Comparison of ENCODE assay signal across 14 cellular contexts in the genomic region with DNA sequence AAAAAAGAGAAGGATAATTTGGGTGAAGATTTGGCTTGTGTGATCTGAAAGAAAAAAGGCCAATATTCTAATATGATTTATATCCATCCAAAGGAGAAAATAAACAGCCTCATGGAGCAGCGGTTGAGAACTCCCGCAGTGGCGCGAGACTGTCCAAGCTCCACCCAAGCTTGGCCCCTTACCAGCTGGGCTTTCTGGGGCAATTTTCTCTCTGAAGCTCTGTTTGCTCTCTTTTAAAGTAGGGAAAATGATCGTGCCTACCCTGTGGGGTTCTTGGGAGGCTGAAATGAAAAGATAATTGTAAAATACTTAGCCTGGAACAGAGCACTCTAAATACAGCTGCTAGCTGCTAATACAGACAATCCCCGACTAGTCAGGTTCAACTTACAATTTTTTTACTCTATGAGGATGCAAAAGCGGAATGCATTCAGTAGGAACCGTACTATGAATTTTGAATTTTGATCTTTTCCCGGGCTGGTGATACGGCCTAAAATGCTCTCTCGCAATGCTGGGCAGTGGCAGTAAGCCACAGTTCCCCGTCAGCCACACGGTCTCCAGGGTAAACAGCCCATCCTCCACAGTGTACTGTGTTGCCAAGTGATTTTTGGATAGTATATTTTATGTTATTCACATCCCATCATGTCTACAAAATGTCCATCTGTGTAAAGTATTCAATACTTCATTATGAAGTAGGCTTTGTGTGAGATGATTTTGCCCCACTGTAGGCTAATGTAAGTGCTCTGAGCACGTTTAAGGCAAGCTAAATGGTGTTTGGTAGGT.
A peak's percentile ranks its signal among the peaks of the same experiment; 100 is the strongest.
DNase-seq lines count a peak whose midpoint lies in the region; TF ChIP-seq lines count a peak whose summit lies in the region.
"Had no signal": no experiment of that assay in that cellular context is flagged by ENCODE, and none has a peak within 500 bp of the region (broad histone marks: within the 10 kb centered on the region; RNA-seq: fewer than 3 reads in every experiment).

No MANE protein-coding gene starts in this region.

- H3K4me3 Mint-ChIP-seq in osteocyte (ENCODE audit: unreplicated experiment): no peak overlapping the region
- H3K4me3 Mint-ChIP-seq: CD4-positive, alpha-beta T cell; H9 had no signal

- H3K4me1 Mint-ChIP-seq in osteocyte (ENCODE audit: unreplicated experiment): no peaks in the 10 kb centered on the region

- peaks cover 15% of the 10 kb centered on the region for H3K27me3 Mint-ChIP-seq in osteocyte (ENCODE audit: unreplicated experiment)
- H3K27me3 Mint-ChIP-seq: CD4-positive, alpha-beta T cell had no signal

- TF ChIP-seq CTCF in osteocyte (IDR thresholded peaks at IDR 0.05): no peak

- no peaks in the 10 kb centered on the region for H3K9me3 Mint-ChIP-seq in osteocyte (ENCODE audit: unreplicated experiment)
- H3K9me3 Mint-ChIP-seq: CD4-positive, alpha-beta T cell; H9 had no signal

- no peaks in the 10 kb centered on the region for H3K36me3 Mint-ChIP-seq in osteocyte (ENCODE audit: unreplicated experiment)

- no peak overlapping the region for H3K27ac Mint-ChIP-seq in osteocyte (ENCODE audit: unreplicated experiment)
- H3K27ac Mint-ChIP-seq: CD4-positive, alpha-beta T cell had no signal

- DNase-seq in DMS53 (lab: John Stamatoyannopoulos, UW): peak; percentile 35
- DNase-seq in DMS53 treated with DMSO at 0.1 percent for 48 hours (lab: John Stamatoyannopoulos, UW; ENCODE audit: unreplicated experiment): no peak
- DNase-seq in NCI-H345 (lab: John Stamatoyannopoulos, UW): peak; percentile 96
- peak; percentile 70 for DNase-seq in globus pallidus (ENCODE audit: low spot score)
- no peak for DNase-seq in SKM-1 treated with dmso at 0.1 percent for 144 hours (lab: John Stamatoyannopoulos, UW; ENCODE audit: unreplicated experiment)
- DNase-seq in osteocyte (ENCODE audit: extremely low spot score, unreplicated experiment): no peak
- no peak for DNase-seq in NCI-H1694 (lab: John Stamatoyannopoulos, UW)
- DNase-seq in middle frontal gyrus (ENCODE audit: extremely low spot score, low spot score): no peak
- DNase-seq: activated CD4-positive, alpha-beta T cell treated with anti-CD3 and anti-CD28 coated beads for 1 hour; CD4-positive, alpha-beta T cell; H9; MG63; Right ventricle myocardium superior; stimulated activated CD4-positive, alpha-beta T cell treated with anti-CD3 and anti-CD28 coated beads, Interleukin-2, amount 100 ng/mL, for 48 hours had no signal

Comparison
In these comparisons a context has a peak if more than half of its experiments do, and no peak if none do; other contexts are left out.
1. DNase-seq: peak in DMS53 (single experiment), NCI-H345 (single experiment) and globus pallidus (single experiment); none in DMS53 treated with DMSO at 0.1 percent for 48 hours (single experiment), SKM-1 treated with dmso at 0.1 percent for 144 hours (single experiment), osteocyte (single experiment), NCI-H1694 (single experiment) and middle frontal gyrus (single experiment).